In genomic region chr11:74169736-74170458, GRCh38 we compare ENCODE assay signal across 1 cellular context.
TF ChIP-seq lines count a peak whose summit lies in the region.

No MANE protein-coding gene starts in this region.

TF ChIP-seq in SK-N-SH treated with all-trans-retinoic acid at 6 μM for 48 hours, 23 proteins besides CTCF, POLR2A, EP300 and RAD21 (continued from another document):
- TF ChIP-seq PATZ1 (CRISPR knock-in tag; IDR thresholded peaks at IDR 0.05; ENCODE audit: borderline replicate concordance) (no peak), ARNTL (CRISPR knock-in tag; IDR thresholded peaks at IDR 0.05; ENCODE audit: borderline replicate concordance, low read depth) (no peak), POU6F1 (CRISPR knock-in tag; IDR thresholded peaks at IDR 0.05; ENCODE audit: borderline replicate concordance, low read depth) (no peak), CSRNP3 (CRISPR knock-in tag; IDR thresholded peaks at IDR 0.05) (no peak)
